3 cellular contexts compared by ENCODE assay signal in genomic region chr1:24541711-24542346, GRCh38.
TF ChIP-seq lines count a peak whose summit lies in the region.

No MANE protein-coding gene starts in this region.

TF ChIP-seq in IMR-90, 13 proteins besides CTCF, POLR2A, EP300 and RAD21:
- TF ChIP-seq NFE2L2 (IDR thresholded peaks at IDR 0.05; ENCODE audit: low read depth, low read length) (no peak), CHD1 (IDR thresholded peaks at IDR 0.05; ENCODE audit: low read depth, low read length) (no peak), CEBPB (IDR thresholded peaks at IDR 0.05; ENCODE audit: low read depth, low read length) (no peak), BHLHE40 (IDR thresholded peaks at IDR 0.05; ENCODE audit: low read depth, low read length) (no peak), MAFK (IDR thresholded peaks at IDR 0.05; ENCODE audit: low read depth, low read length) (no peak)

TF ChIP-seq in HepG2, 621 proteins besides CTCF, POLR2A, EP300 and RAD21 (continues in another document):
- no peak for TF ChIP-seq ZMAT5 (CRISPR knock-in tag; IDR thresholded peaks at IDR 0.05; ENCODE audit: borderline replicate concordance, low read depth)
- TF ChIP-seq ZBTB14 (CRISPR knock-in tag; IDR thresholded peaks at IDR 0.05) = no peak
- no peak for TF ChIP-seq ZNF382 (CRISPR knock-in tag; IDR thresholded peaks at IDR 0.05; ENCODE audit: borderline replicate concordance)
- no peak for TF ChIP-seq NONO (IDR thresholded peaks at IDR 0.05)
- TF ChIP-seq NONO (CRISPR knock-in tag; conservative IDR thresholded peaks at IDR 0.05) = 0 out of 2 replicates have a peak, but pooled peaks have one; percentile 7
- no peak for TF ChIP-seq ZNF841 (CRISPR knock-in tag; IDR thresholded peaks at IDR 0.05; ENCODE audit: borderline replicate concordance)
- 0 out of 2 replicates have a peak, but pooled peaks have one; percentile 36 for TF ChIP-seq BRD4 (CRISPR knock-in tag; IDR thresholded peaks at IDR 0.05)
- TF ChIP-seq NCOA5 (CRISPR knock-in tag; IDR thresholded peaks at IDR 0.05) = no peak
- 0 out of 2 replicates have a peak, but pooled peaks have one; percentile 14 for TF ChIP-seq MED1 (CRISPR knock-in tag; IDR thresholded peaks at IDR 0.05)
- 0 out of 2 replicates have a peak, but pooled peaks have one; percentile 5 for TF ChIP-seq KAT8 (CRISPR knock-in tag; IDR thresholded peaks at IDR 0.05)
- TF ChIP-seq NR2F2 (IDR thresholded peaks at IDR 0.05; ENCODE audit: borderline replicate concordance, low read depth) = 0 out of 2 replicates have a peak, but pooled peaks have one; percentile 9
- peak; percentile 83 for TF ChIP-seq SMC3 (IDR thresholded peaks at IDR 0.05; ENCODE audit: low read length)
- peak; percentile 58; the same call in 1 of the 2 replicates for TF ChIP-seq ZMYM2 (CRISPR knock-in tag; IDR thresholded peaks at IDR 0.05)
- no peak for TF ChIP-seq ZFP90 (CRISPR knock-in tag; IDR thresholded peaks at IDR 0.05; ENCODE audit: borderline replicate concordance)
- TF ChIP-seq THRA (CRISPR knock-in tag; IDR thresholded peaks at IDR 0.05; ENCODE audit: borderline replicate concordance) = 0 out of 2 replicates have a peak, but pooled peaks have one; percentile 2
- peak; percentile 25; the same call in 1 of the 2 replicates for TF ChIP-seq KDM5B (CRISPR knock-in tag; IDR thresholded peaks at IDR 0.05; ENCODE audit: borderline replicate concordance)
- TF ChIP-seq ZMYM3 (CRISPR knock-in tag; IDR thresholded peaks at IDR 0.05) = peak; percentile 35; the same call in 1 of the 2 replicates
- TF ChIP-seq SP140L (CRISPR knock-in tag; IDR thresholded peaks at IDR 0.05; ENCODE audit: borderline replicate concordance) = 0 out of 2 replicates have a peak, but pooled peaks have one; percentile 30
- TF ChIP-seq ZNF414 (CRISPR knock-in tag; IDR thresholded peaks at IDR 0.05) = 0 out of 2 replicates have a peak, but pooled peaks have one; percentile 36
- no peak for TF ChIP-seq ETS1 (CRISPR knock-in tag; IDR thresholded peaks at IDR 0.05)
- TF ChIP-seq ZNF605 (CRISPR knock-in tag; IDR thresholded peaks at IDR 0.05) = peak; percentile 65; the same call in 1 of the 2 replicates
- 0 out of 2 replicates have a peak, but pooled peaks have one; percentile 4 for TF ChIP-seq SALL1 (CRISPR knock-in tag; IDR thresholded peaks at IDR 0.05)
- 0 out of 4 replicates have a peak, but pooled peaks of 1 of the 2 experiments have one; percentile 41 for TF ChIP-seq HMGXB4 (CRISPR knock-in tag; IDR thresholded peaks at IDR 0.05; ENCODE audit: borderline replicate concordance in 1 of 2, low read depth in 1 of 2)
- TF ChIP-seq MED13 (CRISPR knock-in tag; IDR thresholded peaks at IDR 0.05) = no peak
- no peak for TF ChIP-seq NFYC (CRISPR knock-in tag; IDR thresholded peaks at IDR 0.05)
- TF ChIP-seq ZSCAN29 (CRISPR knock-in tag; conservative IDR thresholded peaks at IDR 0.05) = no peak

TF ChIP-seq in GM12891, 5 proteins besides CTCF, POLR2A, EP300 and RAD21:
- TF ChIP-seq TAF1 (IDR thresholded peaks at IDR 0.05; ENCODE audit: low read depth, low read length) = no peak
- no peak for TF ChIP-seq SPI1 (IDR thresholded peaks at IDR 0.05; ENCODE audit: low read depth, low read length)
- TF ChIP-seq PAX5 (IDR thresholded peaks at IDR 0.05; ENCODE audit: insufficient read depth, low read length, severe bottlenecking) = no peak
